Comparison of ENCODE assay signal across 17 cellular contexts in the genomic region with DNA sequence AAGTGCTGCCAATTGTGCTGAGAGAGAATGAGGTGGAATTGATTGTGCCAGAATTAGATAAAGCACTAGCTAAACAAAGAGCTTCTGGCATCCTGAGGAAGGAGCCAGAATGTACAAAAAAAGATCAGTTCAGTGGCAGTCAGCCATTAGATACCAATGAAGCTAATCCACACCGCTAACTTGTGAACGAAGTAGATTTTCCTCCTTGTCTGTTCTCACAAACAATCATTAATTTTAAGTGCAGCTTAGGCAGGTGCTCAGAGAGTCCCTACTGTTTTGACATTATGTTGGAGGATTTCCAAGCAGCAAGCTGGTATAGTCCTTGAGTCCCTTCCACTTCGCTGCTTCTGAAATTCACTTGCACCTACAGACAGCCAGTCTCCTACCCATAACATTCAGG.
A peak's percentile ranks its signal among the peaks of the same experiment; 100 is the strongest.
DNase-seq lines count a peak whose midpoint lies in the region; ATAC-seq and TF ChIP-seq lines count a peak whose summit lies in the region.
"Had no signal": no experiment of that assay in that cellular context is flagged by ENCODE, and none has a peak within 500 bp of the region (broad histone marks: within the 10 kb centered on the region; RNA-seq: fewer than 3 reads in every experiment).

No MANE protein-coding gene starts in this region.

- H3K9me3 Mint-ChIP-seq in CD8-positive, alpha-beta memory T cell = peaks cover 0 to 11% (median 5%) of the 10 kb centered on the region in 5 donors
- peaks cover 2% of the 10 kb centered on the region for H3K9me3 Mint-ChIP-seq in activated CD4-positive, alpha-beta T cell treated with anti-CD3 and anti-CD28 coated beads for 36 hours (ENCODE audit: low read depth)

- H3K4me1 ChIP-seq in left ventricle myocardium inferior = no peaks in the 10 kb centered on the region
- H3K4me1 ChIP-seq in CD8-positive, alpha-beta memory T cell (ENCODE audit: insufficient read depth, low read length) = no peaks in the 10 kb centered on the region
- H3K4me1 ChIP-seq: lower lobe of right lung had no signal

- no peak overlapping the region for H3K4me3 Mint-ChIP-seq in CD8-positive, alpha-beta memory T cell
- no peak overlapping the region for H3K4me3 Mint-ChIP-seq in activated CD4-positive, alpha-beta T cell treated with anti-CD3 and anti-CD28 coated beads for 36 hours
- H3K4me3 Mint-ChIP-seq: CD8-positive, alpha-beta T cell; natural killer cell had no signal

- no peak for TF ChIP-seq CTCF in left ventricle myocardium inferior (IDR thresholded peaks at IDR 0.05; ENCODE audit: borderline replicate concordance)

- no peaks in the 10 kb centered on the region for H3K36me3 ChIP-seq in left ventricle myocardium inferior
- no peaks in the 10 kb centered on the region for H3K36me3 ChIP-seq in CD8-positive, alpha-beta memory T cell (ENCODE audit: insufficient read depth, low read length)
- H3K36me3 ChIP-seq: lower lobe of right lung had no signal

- no peak overlapping the region for H3K27ac ChIP-seq in left ventricle myocardium inferior (replicated peaks)
- no peak overlapping the region for H3K27ac ChIP-seq in CD8-positive, alpha-beta memory T cell (ENCODE audit: low read depth, low read length)
- H3K27ac ChIP-seq: lower lobe of right lung, RWPE1 had no signal

- H3K4me3 ChIP-seq in left ventricle myocardium inferior = no peak overlapping the region
- no peak overlapping the region for H3K4me3 ChIP-seq in CD8-positive, alpha-beta memory T cell (ENCODE audit: low read length)
- H3K4me3 ChIP-seq: lower lobe of right lung had no signal

- no peaks in the 10 kb centered on the region for H3K27me3 ChIP-seq in left ventricle myocardium inferior (ENCODE audit: low read depth)
- no peaks in the 10 kb centered on the region for H3K27me3 ChIP-seq in CD8-positive, alpha-beta memory T cell (ENCODE audit: insufficient read depth, low read length, poor library complexity, severe bottlenecking)

- no peaks in the 10 kb centered on the region for H3K4me1 Mint-ChIP-seq in CD8-positive, alpha-beta memory T cell
- no peaks in the 10 kb centered on the region for H3K4me1 Mint-ChIP-seq in activated CD4-positive, alpha-beta T cell treated with anti-CD3 and anti-CD28 coated beads for 36 hours
- H3K4me1 Mint-ChIP-seq: natural killer cell had no signal

- POLR2A ChIA-PET in CD8-positive, alpha-beta memory T cell (lab: Charles Lee) = no interaction called here
- POLR2A ChIA-PET in activated CD4-positive, alpha-beta T cell treated with anti-CD3 and anti-CD28 coated beads for 36 hours (lab: Charles Lee) = no interaction called here

- H3K27ac Mint-ChIP-seq in CD8-positive, alpha-beta memory T cell = no peak overlapping the region
- H3K27ac Mint-ChIP-seq in activated CD4-positive, alpha-beta T cell treated with anti-CD3 and anti-CD28 coated beads for 36 hours = no peak overlapping the region
- H3K27ac Mint-ChIP-seq: activated T-helper 2 cell treated with anti-CD3 and anti-CD28 coated beads, Interferon-gamma antibody, Interleukin-2, Interleukin-4, amounts not matched to agents 10 μg/mL and 5 μg/mL and 100 μg/mL, durations not matched to agents 14 hours and 24 hours and 36 hours; CD8-positive, alpha-beta T cell; natural killer cell had no signal

- intact Hi-C loops in Right ventricle myocardium superior (cut with DNase I) = no loop called here
- intact Hi-C loops in left ventricle myocardium inferior (cut with micrococcal nuclease) = no loop called here
- intact Hi-C loops in activated CD4-positive, alpha-beta T cell treated with anti-CD3 and anti-CD28 coated beads for 36 hours (cut with DNase I, micrococcal nuclease) = no loop called here

- no peak for DNase-seq in Right ventricle myocardium superior
- DNase-seq in left ventricle myocardium inferior = no peak
- peak; percentile 85 for DNase-seq in NCI-H2171 (lab: John Stamatoyannopoulos, UW)
- DNase-seq in astrocyte of the hippocampus (ENCODE audit: low read depth, low spot score) = peak; percentile 59
- DNase-seq in CD8-positive, alpha-beta memory T cell = no peak
- no peak for DNase-seq in activated CD4-positive, alpha-beta T cell treated with anti-CD3 and anti-CD28 coated beads for 36 hours
- DNase-seq: activated CD4-positive, alpha-beta T cell treated with anti-CD3 and anti-CD28 coated beads, Interleukin-2, amount 50 U/mL, for 1 hour; aorta; CD8-positive, alpha-beta T cell; KG1; lower lobe of right lung; natural killer cell; small intestine had no signal

- no peaks in the 10 kb centered on the region for H3K36me3 Mint-ChIP-seq in CD8-positive, alpha-beta memory T cell
- no peaks in the 10 kb centered on the region for H3K36me3 Mint-ChIP-seq in activated CD4-positive, alpha-beta T cell treated with anti-CD3 and anti-CD28 coated beads for 36 hours (ENCODE audit: low read depth)
- H3K36me3 Mint-ChIP-seq: CD8-positive, alpha-beta T cell had no signal

- CTCF ChIA-PET in CD8-positive, alpha-beta memory T cell (lab: Charles Lee) = no interaction called here
- CTCF ChIA-PET in activated CD4-positive, alpha-beta T cell treated with anti-CD3 and anti-CD28 coated beads for 36 hours (lab: Charles Lee) = no interaction called here

- ATAC-seq in Right ventricle myocardium superior (ENCODE audit: poor library complexity) (peak; percentile 18), GM21423 (IDR thresholded peaks at IDR 0.05; ENCODE audit: unreplicated experiment) (no peak), GM18519 (IDR thresholded peaks at IDR 0.05; ENCODE audit: low FRiP score, unreplicated experiment) (no peak)
- no peak for ATAC-seq in activated CD4-positive, alpha-beta T cell treated with anti-CD3 and anti-CD28 coated beads for 36 hours
- ATAC-seq: CD8-positive, alpha-beta T cell; lower lobe of right lung; natural killer cell had no signal

- no peaks in the 10 kb centered on the region for H3K27me3 Mint-ChIP-seq in CD8-positive, alpha-beta memory T cell
- no peaks in the 10 kb centered on the region for H3K27me3 Mint-ChIP-seq in activated CD4-positive, alpha-beta T cell treated with anti-CD3 and anti-CD28 coated beads for 36 hours

- no peaks in the 10 kb centered on the region for H3K9me3 ChIP-seq in left ventricle myocardium inferior (replicated peaks)
- H3K9me3 ChIP-seq in CD8-positive, alpha-beta memory T cell (ENCODE audit: low read length) = no peaks in the 10 kb centered on the region
- H3K9me3 ChIP-seq: lower lobe of right lung had no signal

Comparison
In these comparisons a context has a peak if more than half of its experiments do, and no peak if none do; other contexts are left out.
1. DNase-seq: peak in NCI-H2171 (single experiment) and astrocyte of the hippocampus (single experiment); none in Right ventricle myocardium superior (single experiment), left ventricle myocardium inferior (single experiment), CD8-positive, alpha-beta memory T cell (0 of 5) and activated CD4-positive, alpha-beta T cell treated with anti-CD3 and anti-CD28 coated beads for 36 hours (single experiment).